1 cellular context compared by ENCODE assay signal in the genomic region with DNA sequence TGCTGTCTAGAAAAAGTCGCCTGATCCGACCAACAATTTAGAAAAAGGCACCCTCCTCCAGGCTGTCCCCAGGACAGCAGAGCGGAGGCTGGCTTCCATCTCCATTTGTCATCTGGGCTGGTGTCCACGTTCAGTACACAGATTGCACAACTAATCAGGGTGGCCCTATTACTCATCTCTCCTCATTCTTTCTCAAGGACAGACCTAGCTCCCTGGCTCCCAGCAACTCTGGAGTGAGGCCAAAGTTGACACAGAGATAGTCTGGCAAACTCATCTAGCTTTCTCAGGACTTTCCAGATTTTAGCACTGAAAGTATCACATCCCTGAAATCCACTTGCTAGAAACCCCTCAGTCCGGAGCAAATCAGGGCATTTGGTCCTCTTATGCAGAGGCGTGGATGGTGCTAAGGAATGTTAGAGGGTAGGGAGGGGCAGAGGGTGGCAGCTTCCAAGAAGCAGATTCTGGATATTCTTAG.
TF ChIP-seq lines count a peak whose summit lies in the region.

No MANE protein-coding gene starts in this region.

TF ChIP-seq in HepG2, 621 proteins besides CTCF, POLR2A, EP300 and RAD21 (continued from another document):
- TF ChIP-seq, protein P1, sequence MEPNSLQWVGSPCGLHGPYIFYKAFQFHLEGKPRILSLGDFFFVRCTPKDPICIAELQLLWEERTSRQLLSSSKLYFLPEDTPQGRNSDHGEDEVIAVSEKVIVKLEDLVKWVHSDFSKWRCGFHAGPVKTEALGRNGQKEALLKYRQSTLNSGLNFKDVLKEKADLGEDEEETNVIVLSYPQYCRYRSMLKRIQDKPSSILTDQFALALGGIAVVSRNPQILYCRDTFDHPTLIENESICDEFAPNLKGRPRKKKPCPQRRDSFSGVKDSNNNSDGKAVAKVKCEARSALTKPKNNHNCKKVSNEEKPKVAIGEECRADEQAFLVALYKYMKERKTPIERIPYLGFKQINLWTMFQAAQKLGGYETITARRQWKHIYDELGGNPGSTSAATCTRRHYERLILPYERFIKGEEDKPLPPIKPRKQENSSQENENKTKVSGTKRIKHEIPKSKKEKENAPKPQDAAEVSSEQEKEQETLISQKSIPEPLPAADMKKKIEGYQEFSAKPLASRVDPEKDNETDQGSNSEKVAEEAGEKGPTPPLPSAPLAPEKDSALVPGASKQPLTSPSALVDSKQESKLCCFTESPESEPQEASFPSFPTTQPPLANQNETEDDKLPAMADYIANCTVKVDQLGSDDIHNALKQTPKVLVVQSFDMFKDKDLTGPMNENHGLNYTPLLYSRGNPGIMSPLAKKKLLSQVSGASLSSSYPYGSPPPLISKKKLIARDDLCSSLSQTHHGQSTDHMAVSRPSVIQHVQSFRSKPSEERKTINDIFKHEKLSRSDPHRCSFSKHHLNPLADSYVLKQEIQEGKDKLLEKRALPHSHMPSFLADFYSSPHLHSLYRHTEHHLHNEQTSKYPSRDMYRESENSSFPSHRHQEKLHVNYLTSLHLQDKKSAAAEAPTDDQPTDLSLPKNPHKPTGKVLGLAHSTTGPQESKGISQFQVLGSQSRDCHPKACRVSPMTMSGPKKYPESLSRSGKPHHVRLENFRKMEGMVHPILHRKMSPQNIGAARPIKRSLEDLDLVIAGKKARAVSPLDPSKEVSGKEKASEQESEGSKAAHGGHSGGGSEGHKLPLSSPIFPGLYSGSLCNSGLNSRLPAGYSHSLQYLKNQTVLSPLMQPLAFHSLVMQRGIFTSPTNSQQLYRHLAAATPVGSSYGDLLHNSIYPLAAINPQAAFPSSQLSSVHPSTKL (CRISPR knock-in tag; IDR thresholded peaks at IDR 0.05) = peak; percentile 82
- TF ChIP-seq ZNF24 (IDR thresholded peaks at IDR 0.05) = no peak
- TF ChIP-seq JUND (CRISPR knock-in tag; IDR thresholded peaks at IDR 0.05) = peak; percentile 77
- no peak for TF ChIP-seq SMAD9 (CRISPR knock-in tag; IDR thresholded peaks at IDR 0.05)
- no peak for TF ChIP-seq ZBTB3 (CRISPR knock-in tag; IDR thresholded peaks at IDR 0.05; ENCODE audit: borderline replicate concordance, low read depth)
- TF ChIP-seq MEIS1 (CRISPR knock-in tag; IDR thresholded peaks at IDR 0.05; ENCODE audit: borderline replicate concordance) = peak; percentile 44; the same call in 1 of the 2 replicates
- TF ChIP-seq TGIF2 (CRISPR knock-in tag; IDR thresholded peaks at IDR 0.05) = 0 out of 2 replicates have a peak, but pooled peaks have one; percentile 44
- TF ChIP-seq KAT8 (CRISPR knock-in tag; IDR thresholded peaks at IDR 0.05) = 0 out of 2 replicates have a peak, but pooled peaks have one; percentile 24
- TF ChIP-seq, protein P2, sequence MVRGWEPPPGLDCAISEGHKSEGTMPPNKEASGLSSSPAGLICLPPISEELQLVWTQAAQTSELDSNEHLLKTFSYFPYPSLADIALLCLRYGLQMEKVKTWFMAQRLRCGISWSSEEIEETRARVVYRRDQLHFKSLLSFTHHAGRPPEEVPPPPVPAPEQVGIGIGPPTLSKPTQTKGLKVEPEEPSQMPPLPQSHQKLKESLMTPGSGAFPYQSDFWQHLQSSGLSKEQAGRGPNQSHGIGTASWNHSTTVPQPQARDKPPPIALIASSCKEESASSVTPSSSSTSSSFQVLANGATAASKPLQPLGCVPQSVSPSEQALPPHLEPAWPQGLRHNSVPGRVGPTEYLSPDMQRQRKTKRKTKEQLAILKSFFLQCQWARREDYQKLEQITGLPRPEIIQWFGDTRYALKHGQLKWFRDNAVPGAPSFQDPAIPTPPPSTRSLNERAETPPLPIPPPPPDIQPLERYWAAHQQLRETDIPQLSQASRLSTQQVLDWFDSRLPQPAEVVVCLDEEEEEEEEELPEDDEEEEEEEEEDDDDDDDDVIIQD (CRISPR knock-in tag; IDR thresholded peaks at IDR 0.05; ENCODE audit: low read depth) = 0 out of 2 replicates have a peak, but pooled peaks have one; percentile 32
- peak; percentile 66; the same call in 1 of the 2 replicates for TF ChIP-seq ZNF12 (CRISPR knock-in tag; IDR thresholded peaks at IDR 0.05)
- no peak for TF ChIP-seq PHF21A (CRISPR knock-in tag; IDR thresholded peaks at IDR 0.05)
- no peak for TF ChIP-seq ZNF550 (CRISPR knock-in tag; IDR thresholded peaks at IDR 0.05; ENCODE audit: borderline replicate concordance)
- peak; percentile 95 for TF ChIP-seq ZNF644 (CRISPR knock-in tag; IDR thresholded peaks at IDR 0.05; ENCODE audit: low read depth)
- TF ChIP-seq FOXP1 (IDR thresholded peaks at IDR 0.05) = no peak
- TF ChIP-seq FOXP1 (CRISPR knock-in tag; IDR thresholded peaks at IDR 0.05) = peak; percentile 84
- TF ChIP-seq, protein P3, sequence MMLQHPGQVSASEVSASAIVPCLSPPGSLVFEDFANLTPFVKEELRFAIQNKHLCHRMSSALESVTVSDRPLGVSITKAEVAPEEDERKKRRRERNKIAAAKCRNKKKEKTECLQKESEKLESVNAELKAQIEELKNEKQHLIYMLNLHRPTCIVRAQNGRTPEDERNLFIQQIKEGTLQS (CRISPR knock-in tag; IDR thresholded peaks at IDR 0.05) = peak; percentile 65; the same call in 1 of the 2 replicates
- peak; percentile 53; the same call in 1 of the 2 replicates for TF ChIP-seq FOXK1 (CRISPR knock-in tag; IDR thresholded peaks at IDR 0.05; ENCODE audit: borderline replicate concordance, low read depth)
- TF ChIP-seq ZBTB1 (CRISPR knock-in tag; IDR thresholded peaks at IDR 0.05; ENCODE audit: borderline replicate concordance) = no peak
- no peak for TF ChIP-seq ZNF343 (CRISPR knock-in tag; IDR thresholded peaks at IDR 0.05)
- no peak for TF ChIP-seq HOXA9 (CRISPR knock-in tag; IDR thresholded peaks at IDR 0.05; ENCODE audit: borderline replicate concordance)
- TF ChIP-seq, protein P4, sequence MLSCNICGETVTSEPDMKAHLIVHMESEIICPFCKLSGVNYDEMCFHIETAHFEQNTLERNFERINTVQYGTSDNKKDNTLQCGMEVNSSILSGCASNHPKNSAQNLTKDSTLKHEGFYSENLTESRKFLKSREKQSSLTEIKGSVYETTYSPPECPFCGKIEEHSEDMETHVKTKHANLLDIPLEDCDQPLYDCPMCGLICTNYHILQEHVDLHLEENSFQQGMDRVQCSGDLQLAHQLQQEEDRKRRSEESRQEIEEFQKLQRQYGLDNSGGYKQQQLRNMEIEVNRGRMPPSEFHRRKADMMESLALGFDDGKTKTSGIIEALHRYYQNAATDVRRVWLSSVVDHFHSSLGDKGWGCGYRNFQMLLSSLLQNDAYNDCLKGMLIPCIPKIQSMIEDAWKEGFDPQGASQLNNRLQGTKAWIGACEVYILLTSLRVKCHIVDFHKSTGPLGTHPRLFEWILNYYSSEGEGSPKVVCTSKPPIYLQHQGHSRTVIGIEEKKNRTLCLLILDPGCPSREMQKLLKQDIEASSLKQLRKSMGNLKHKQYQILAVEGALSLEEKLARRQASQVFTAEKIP (CRISPR knock-in tag; IDR thresholded peaks at IDR 0.05; ENCODE audit: borderline replicate concordance) = no peak
- 0 out of 2 replicates have a peak, but pooled peaks have one; percentile 23 for TF ChIP-seq ZNF3 (CRISPR knock-in tag; IDR thresholded peaks at IDR 0.05)
- TF ChIP-seq SOX13 (IDR thresholded peaks at IDR 0.05) = no peak
- TF ChIP-seq SOX13 (CRISPR knock-in tag; conservative IDR thresholded peaks at IDR 0.05 in 1 of 2, IDR thresholded peaks at IDR 0.05 in 1 of 2) = peak in 1 of 2 experiments; percentile 62; a peak in 1 of 4 replicates
- no peak for TF ChIP-seq NFE2L2 (IDR thresholded peaks at IDR 0.05; ENCODE audit: low read length)
- TF ChIP-seq ZMYM3 (CRISPR knock-in tag; IDR thresholded peaks at IDR 0.05) = 0 out of 2 replicates have a peak, but pooled peaks have one; percentile 30
- TF ChIP-seq THAP11 (CRISPR knock-in tag; IDR thresholded peaks at IDR 0.05) = 0 out of 2 replicates have a peak, but pooled peaks have one; percentile 30
- TF ChIP-seq NR2F6 (IDR thresholded peaks at IDR 0.05) = no peak
- TF ChIP-seq NR2F6 (CRISPR knock-in tag; IDR thresholded peaks at IDR 0.05) = 0 out of 2 replicates have a peak, but pooled peaks have one; percentile 14
- no peak for TF ChIP-seq ZBTB7B (CRISPR knock-in tag; IDR thresholded peaks at IDR 0.05)
- TF ChIP-seq ZFP36 (IDR thresholded peaks at IDR 0.05; ENCODE audit: borderline replicate concordance, low read depth, low read length, partially characterized antibody) = peak; percentile 95
- TF ChIP-seq ZNF792 (CRISPR knock-in tag; IDR thresholded peaks at IDR 0.05) = peak; percentile 69; the same call in 1 of the 2 replicates
- peak; percentile 59 for TF ChIP-seq TEAD3 (CRISPR knock-in tag; optimal IDR thresholded peaks at IDR 0.05; ENCODE audit: borderline replicate concordance)
- TF ChIP-seq IRF2 (CRISPR knock-in tag; IDR thresholded peaks at IDR 0.05) = 0 out of 2 replicates have a peak, but pooled peaks have one; percentile 27
- TF ChIP-seq KDM1A (CRISPR knock-in tag; IDR thresholded peaks at IDR 0.05) = 0 out of 2 replicates have a peak, but pooled peaks have one; percentile 55
- 0 out of 2 replicates have a peak, but pooled peaks have one; percentile 32 for TF ChIP-seq RCOR2 (CRISPR knock-in tag; IDR thresholded peaks at IDR 0.05)
- TF ChIP-seq HOXA5 (CRISPR knock-in tag; IDR thresholded peaks at IDR 0.05) = peak; percentile 32; the same call in 1 of the 2 replicates
- TF ChIP-seq RXRB (CRISPR knock-in tag; IDR thresholded peaks at IDR 0.05; ENCODE audit: borderline replicate concordance) = 0 out of 2 replicates have a peak, but pooled peaks have one; percentile 50
- TF ChIP-seq ZSCAN22 (CRISPR knock-in tag; IDR thresholded peaks at IDR 0.05) = no peak
- peak; percentile 35; the same call in 1 of the 2 replicates for TF ChIP-seq POGZ (CRISPR knock-in tag; IDR thresholded peaks at IDR 0.05)
- peak; percentile 99 for TF ChIP-seq CEBPB (IDR thresholded peaks at IDR 0.05; ENCODE audit: borderline replicate concordance, low read depth, low read length)
- peak; percentile 78 for TF ChIP-seq SALL1 (CRISPR knock-in tag; IDR thresholded peaks at IDR 0.05)
- TF ChIP-seq, protein P5, sequence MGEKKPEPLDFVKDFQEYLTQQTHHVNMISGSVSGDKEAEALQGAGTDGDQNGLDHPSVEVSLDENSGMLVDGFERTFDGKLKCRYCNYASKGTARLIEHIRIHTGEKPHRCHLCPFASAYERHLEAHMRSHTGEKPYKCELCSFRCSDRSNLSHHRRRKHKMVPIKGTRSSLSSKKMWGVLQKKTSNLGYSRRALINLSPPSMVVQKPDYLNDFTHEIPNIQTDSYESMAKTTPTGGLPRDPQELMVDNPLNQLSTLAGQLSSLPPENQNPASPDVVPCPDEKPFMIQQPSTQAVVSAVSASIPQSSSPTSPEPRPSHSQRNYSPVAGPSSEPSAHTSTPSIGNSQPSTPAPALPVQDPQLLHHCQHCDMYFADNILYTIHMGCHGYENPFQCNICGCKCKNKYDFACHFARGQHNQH (CRISPR knock-in tag; IDR thresholded peaks at IDR 0.05) = peak; percentile 38; the same call in 1 of the 2 replicates
- no peak for TF ChIP-seq LCORL (IDR thresholded peaks at IDR 0.05)
- TF ChIP-seq LCORL (CRISPR knock-in tag; IDR thresholded peaks at IDR 0.05) = 0 out of 2 replicates have a peak, but pooled peaks have one; percentile 25
- TF ChIP-seq HDAC2 (CRISPR knock-in tag; IDR thresholded peaks at IDR 0.05) = peak; percentile 46; the same call in 1 of the 2 replicates
- TF ChIP-seq SMC3 (IDR thresholded peaks at IDR 0.05; ENCODE audit: low read length) = peak; percentile 29; the same call in 1 of the 2 replicates
- TF ChIP-seq ZSCAN30 (CRISPR knock-in tag; IDR thresholded peaks at IDR 0.05) = no peak
- peak; percentile 37; the same call in 1 of the 2 replicates for TF ChIP-seq FOXO1 (CRISPR knock-in tag; IDR thresholded peaks at IDR 0.05)
- TF ChIP-seq ZNF766 (CRISPR knock-in tag; IDR thresholded peaks at IDR 0.05; ENCODE audit: borderline replicate concordance) = no peak
- no peak for TF ChIP-seq NFKBIZ (CRISPR knock-in tag; IDR thresholded peaks at IDR 0.05)
- TF ChIP-seq JUN (CRISPR knock-in tag; IDR thresholded peaks at IDR 0.05) = 0 out of 2 replicates have a peak, but pooled peaks have one; percentile 24
- peak; percentile 37 for TF ChIP-seq RARA (CRISPR knock-in tag; IDR thresholded peaks at IDR 0.05)
- TF ChIP-seq KDM2A (CRISPR knock-in tag; IDR thresholded peaks at IDR 0.05; ENCODE audit: borderline replicate concordance, low read depth) = peak; percentile 60; the same call in 1 of the 2 replicates
- 0 out of 2 replicates have a peak, but pooled peaks have one; percentile 29 for TF ChIP-seq ZMYM4 (CRISPR knock-in tag; IDR thresholded peaks at IDR 0.05)
- TF ChIP-seq, protein P6, sequence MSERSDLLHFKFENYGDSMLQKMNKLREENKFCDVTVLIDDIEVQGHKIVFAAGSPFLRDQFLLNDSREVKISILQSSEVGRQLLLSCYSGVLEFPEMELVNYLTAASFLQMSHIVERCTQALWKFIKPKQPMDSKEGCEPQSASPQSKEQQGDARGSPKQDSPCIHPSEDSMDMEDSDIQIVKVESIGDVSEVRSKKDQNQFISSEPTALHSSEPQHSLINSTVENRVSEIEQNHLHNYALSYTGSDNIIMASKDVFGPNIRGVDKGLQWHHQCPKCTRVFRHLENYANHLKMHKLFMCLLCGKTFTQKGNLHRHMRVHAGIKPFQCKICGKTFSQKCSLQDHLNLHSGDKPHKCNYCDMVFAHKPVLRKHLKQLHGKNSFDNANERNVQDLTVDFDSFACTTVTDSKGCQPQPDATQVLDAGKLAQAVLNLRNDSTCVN (CRISPR knock-in tag; IDR thresholded peaks at IDR 0.05; ENCODE audit: borderline replicate concordance) = peak; percentile 97
- peak; percentile 31; the same call in 1 of the 2 replicates for TF ChIP-seq SAP130 (CRISPR knock-in tag; IDR thresholded peaks at IDR 0.05; ENCODE audit: low read depth)
- TF ChIP-seq MTF2 (CRISPR knock-in tag; IDR thresholded peaks at IDR 0.05; ENCODE audit: borderline replicate concordance) = no peak
- TF ChIP-seq, protein P7, sequence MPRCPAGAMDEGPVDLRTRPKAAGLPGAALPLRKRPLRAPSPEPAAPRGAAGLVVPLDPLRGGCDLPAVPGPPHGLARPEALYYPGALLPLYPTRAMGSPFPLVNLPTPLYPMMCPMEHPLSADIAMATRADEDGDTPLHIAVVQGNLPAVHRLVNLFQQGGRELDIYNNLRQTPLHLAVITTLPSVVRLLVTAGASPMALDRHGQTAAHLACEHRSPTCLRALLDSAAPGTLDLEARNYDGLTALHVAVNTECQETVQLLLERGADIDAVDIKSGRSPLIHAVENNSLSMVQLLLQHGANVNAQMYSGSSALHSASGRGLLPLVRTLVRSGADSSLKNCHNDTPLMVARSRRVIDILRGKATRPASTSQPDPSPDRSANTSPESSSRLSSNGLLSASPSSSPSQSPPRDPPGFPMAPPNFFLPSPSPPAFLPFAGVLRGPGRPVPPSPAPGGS (CRISPR knock-in tag; IDR thresholded peaks at IDR 0.05) = no peak
- TF ChIP-seq NCOA2 (CRISPR knock-in tag; IDR thresholded peaks at IDR 0.05) = peak; percentile 47; the same call in 1 of the 2 replicates
- TF ChIP-seq SOX6 (IDR thresholded peaks at IDR 0.05) = no peak
- TF ChIP-seq SOX6 (CRISPR knock-in tag; IDR thresholded peaks at IDR 0.05) = peak; percentile 56; the same call in 1 of the 2 replicates
- 0 out of 2 replicates have a peak, but pooled peaks have one; percentile 50 for TF ChIP-seq KDM3A (CRISPR knock-in tag; IDR thresholded peaks at IDR 0.05; ENCODE audit: low read depth)
- 0 out of 2 replicates have a peak, but pooled peaks have one; percentile 25 for TF ChIP-seq BHLHE40 (IDR thresholded peaks at IDR 0.05; ENCODE audit: low read length)
